Comparison of ENCODE assay signal across 17 cellular contexts in genomic region chr5:128380324-128380723, GRCh38.
DNase-seq lines count a peak whose midpoint lies in the region; TF ChIP-seq lines count a peak whose summit lies in the region.
"Had no signal": no experiment of that assay in that cellular context is flagged by ENCODE, and none has a peak within 500 bp of the region (broad histone marks: within the 10 kb centered on the region; RNA-seq: fewer than 3 reads in every experiment).

No MANE protein-coding gene starts in this region.

- H3K9me3 ChIP-seq in mesodermal cell (ENCODE audit: control insufficient read depth, low read length): no peaks in the 10 kb centered on the region

- H3K27ac Mint-ChIP-seq in chondrocyte (ENCODE audit: unreplicated experiment): peak overlapping the region; percentile 46
- H3K27ac Mint-ChIP-seq: B cell, H9 had no signal

- H3K4me3 Mint-ChIP-seq in chondrocyte (ENCODE audit: unreplicated experiment): no peak overlapping the region
- H3K4me3 Mint-ChIP-seq: B cell, H9 had no signal

- DNase-seq in NCI-H2171 treated with DMSO at 0.1 percent for 48 hours (lab: John Stamatoyannopoulos, UW) (peak; percentile 39), NCI-H2171 (lab: John Stamatoyannopoulos, UW) (no peak), chondrocyte (ENCODE audit: low spot score) (no peak), NAMALWA (ENCODE audit: low spot score) (no peak), SW480 (ENCODE audit: low spot score) (no peak)
- DNase-seq in activated naive CD4-positive, alpha-beta T cell treated with anti-CD3 and anti-CD28 coated beads, Interleukin-2, amount 50 U/mL, for 16 hours: no peak
- DNase-seq: GDM1; H9; NCI-H1105; NCI-H1694 treated with DMSO at 0.1 percent for 48 hours; NCI-H2107; NCI-H446; NK-92 treated with Interleukin-12 subunit alpha and Interleukin-12 subunit beta, amount 100 ng/mL, for 24 hours; Right ventricle myocardium superior had no signal

- peaks cover 6% of the 10 kb centered on the region for H3K4me1 ChIP-seq in mesodermal cell (ENCODE audit: control insufficient read depth, insufficient read depth, low read length, poor library complexity, severe bottlenecking)

- no peak for TF ChIP-seq CTCF in chondrocyte (IDR thresholded peaks at IDR 0.05)

- peaks cover 16% of the 10 kb centered on the region for H3K36me3 Mint-ChIP-seq in chondrocyte (ENCODE audit: low read depth)

- peaks cover 47% of the 10 kb centered on the region for H3K4me1 Mint-ChIP-seq in chondrocyte (ENCODE audit: low read depth)
- H3K4me1 Mint-ChIP-seq: B cell had no signal

- no peaks in the 10 kb centered on the region for H3K9me3 Mint-ChIP-seq in chondrocyte (ENCODE audit: low read depth)
- H3K9me3 Mint-ChIP-seq: H9 had no signal

- no peaks in the 10 kb centered on the region for H3K27me3 Mint-ChIP-seq in chondrocyte (ENCODE audit: low read depth)
- H3K27me3 Mint-ChIP-seq: B cell had no signal

- H3K4me3 ChIP-seq in mesodermal cell (ENCODE audit: extremely low read depth, insufficient read depth, low read length, poor library complexity, severe bottlenecking): no peak overlapping the region
- H3K4me3 ChIP-seq: SK-N-MC had no signal

- WGBS in mesodermal cell (ENCODE audit: insufficient coverage in 2 of 2), 2 experiments: 84 to 96% methylated on average over 3 of the region's 3 CpGs

- peaks cover 28% of the 10 kb centered on the region for H3K36me3 ChIP-seq in mesodermal cell (ENCODE audit: control insufficient read depth, insufficient read depth, low read length)

- H3K27ac ChIP-seq in mesodermal cell (ENCODE audit: low read depth, low read length, severe bottlenecking): peak overlapping the region; percentile 58
- H3K27ac ChIP-seq: SK-N-MC had no signal
